ENCODE assay signal across 9 cellular contexts in genomic region chr1:196043268-196043667, GRCh38.
"Had no signal": no experiment of that assay in that cellular context is flagged by ENCODE, and none has a peak within 500 bp of the region (broad histone marks: within the 10 kb centered on the region; RNA-seq: fewer than 3 reads in every experiment).

No MANE protein-coding gene starts in this region.

- ATAC-seq: HCT116, HepG2 had no signal

- H3K36me3 ChIP-seq: HAP-1 had no signal

- DNase-seq: GM23248, GOT3, H7, HFFc6, KBM-7 had no signal

- H3K4me1 ChIP-seq: HAP-1 had no signal

- H3K27ac ChIP-seq: GM23248, HL-60 had no signal

- FAIRE-seq: HepG2 had no signal

- H3K4me3 ChIP-seq: GM23248, HAP-1 had no signal
